Comparison of ENCODE assay signal across 18 cellular contexts in genomic region chr12:89230376-89231101, GRCh38.
DNase-seq lines count a peak whose midpoint lies in the region; ATAC-seq and TF ChIP-seq lines count a peak whose summit lies in the region.
"Had no signal": no experiment of that assay in that cellular context is flagged by ENCODE, and none has a peak within 500 bp of the region (broad histone marks: within the 10 kb centered on the region; RNA-seq: fewer than 3 reads in every experiment).

No MANE protein-coding gene starts in this region.

- no peak overlapping the region; the same call in 1 of the 2 replicates for H2AK5ac ChIP-seq in IMR-90 (ENCODE audit: low read depth, low read length)

- TF ChIP-seq POLR2A in IMR-90 (IDR thresholded peaks at IDR 0.05; ENCODE audit: low read depth, low read length), result no peak

- H2AK9ac ChIP-seq in IMR-90 (replicated peaks; ENCODE audit: low read depth, low read length, poor library complexity), result no peak overlapping the region

- dilution Hi-C loops in IMR-90 (cut with HindIII; ENCODE audit: low sequenced_read_pairs, unreplicated experiment), result no loop called here

- H3K9me1 ChIP-seq in IMR-90 (ENCODE audit: insufficient read depth, low read length), result peaks cover 2% of the 10 kb centered on the region

- H4K20me1 ChIP-seq in IMR-90 (ENCODE audit: insufficient read depth, low read length), result no peaks in the 10 kb centered on the region
- no peaks in the 10 kb centered on the region for H4K20me1 ChIP-seq in PC-3 (ENCODE audit: low read length)

- TF ChIP-seq CTCF in IMR-90 (conservative IDR thresholded peaks at IDR 0.05; ENCODE audit: low read depth, low read length), result no peak
- no peak for TF ChIP-seq CTCF in VCaP (conservative IDR thresholded peaks at IDR 0.05)
- TF ChIP-seq CTCF in PC-3 (conservative IDR thresholded peaks at IDR 0.05; ENCODE audit: low read depth, low read length), result no peak

- H3K23ac ChIP-seq in IMR-90 (ENCODE audit: low read depth, low read length), result no peak overlapping the region

- H3K27me3 ChIP-seq in IMR-90 (ENCODE audit: control insufficient read depth, insufficient read depth, low read length), result no peaks in the 10 kb centered on the region
- no peaks in the 10 kb centered on the region for H3K27me3 ChIP-seq in PC-3 (ENCODE audit: low read length)
- H3K27me3 ChIP-seq: ascending aorta, sigmoid colon had no signal

- no peak overlapping the region for H3K14ac ChIP-seq in IMR-90 (replicated peaks; ENCODE audit: low read depth, low read length)

- CTCF ChIA-PET in IMR-90 (lab: Yijun Ruan, JAX), result interaction anchor here (1.3 kb wide), 1 partner anchor 14 kb away, joined by 4 read pairs; no protein-coding TSS in a partner anchor
- CTCF ChIA-PET in PC-3 (lab: Charles Lee), result no interaction called here

- H3K56ac ChIP-seq in IMR-90 (ENCODE audit: extremely low read depth, insufficient read depth, low read length), result no peak overlapping the region

- H3K79me2 ChIP-seq in PC-3 (ENCODE audit: low read length), result no peaks in the 10 kb centered on the region

- H4K91ac ChIP-seq in IMR-90 (ENCODE audit: insufficient read depth, low read depth, low read length), result no peak overlapping the region

- H3K4me3 ChIP-seq in IMR-90 (ENCODE audit: insufficient read depth, low read depth, low read length) (no peak overlapping the region), PC-3 (ENCODE audit: low read length) (no peak overlapping the region)
- H3K4me3 ChIP-seq: ascending aorta, sigmoid colon had no signal

- no peak overlapping the region for H2BK20ac ChIP-seq in IMR-90 (ENCODE audit: low read depth, low read length)

- H3K4me2 ChIP-seq in IMR-90 (ENCODE audit: low read depth, low read length) (no peak overlapping the region), PC-3 (ENCODE audit: low read length) (no peak overlapping the region)

- no peaks in the 10 kb centered on the region for H3K9me3 ChIP-seq in IMR-90 (ENCODE audit: control insufficient read depth, insufficient read depth, low read length)
- no peaks in the 10 kb centered on the region for H3K9me3 ChIP-seq in PC-3 (ENCODE audit: low read length)
- H3K9me3 ChIP-seq: ascending aorta had no signal

- no peak overlapping the region for H3K18ac ChIP-seq in IMR-90 (ENCODE audit: low read depth, low read length)

- H3K27ac ChIP-seq in IMR-90 (ENCODE audit: insufficient read depth, low read length), result no peak overlapping the region
- peak overlapping the region; percentile 47 for H3K27ac ChIP-seq in VCaP
- H3K27ac ChIP-seq in PC-3 (ENCODE audit: low read length), result no peak overlapping the region
- H3K27ac ChIP-seq: ascending aorta, sigmoid colon had no signal

- intact Hi-C loops in IMR-90 (cut with micrococcal nuclease) (no loop called here), sciatic nerve (cut with DNase I) (no loop called here), PC-3 (cut with micrococcal nuclease) (no loop called here)

- BruUV-seq in IMR-90 (replicated peaks; lab: Mats Ljungman, UMichigan) (no TSS peak), PC-3 (replicated peaks; lab: Mats Ljungman, UMichigan) (no TSS peak)

- H3K4ac ChIP-seq in IMR-90 (ENCODE audit: low read depth, low read length), result no peak overlapping the region

- H4K8ac ChIP-seq in IMR-90 (ENCODE audit: low read depth in 2 of 2, low read length in 2 of 2), result no peak overlapping the region

- H2AFZ ChIP-seq in IMR-90 (replicated peaks; ENCODE audit: low read length, poor library complexity), result no peak overlapping the region
- no peak overlapping the region for H2AFZ ChIP-seq in PC-3 (ENCODE audit: low read length)

- no peaks in the 10 kb centered on the region for H3K9me2 ChIP-seq in PC-3 (replicated peaks; ENCODE audit: low read length)

- H4K5ac ChIP-seq in IMR-90 (ENCODE audit: low read depth, low read length), result peak overlapping the region; percentile 68; the same call in 1 of the 2 replicates

- POLR2A ChIA-PET in IMR-90 (lab: Charles Lee; ENCODE audit: unreplicated experiment), result interaction anchor here (0.7 kb wide), 1 partner anchor 13 kb away, joined by 3 read pairs; no protein-coding TSS in a partner anchor
- POLR2A ChIA-PET in PC-3 (lab: Charles Lee; ENCODE audit: unreplicated experiment), result no interaction called here

- no peak overlapping the region for H2BK15ac ChIP-seq in IMR-90 (ENCODE audit: low read depth, low read length)

- no peak overlapping the region for H3K9ac ChIP-seq in IMR-90 (ENCODE audit: low read depth, low read length)
- no peak overlapping the region for H3K9ac ChIP-seq in PC-3 (ENCODE audit: low read length)

- H3K36me3 ChIP-seq in IMR-90 (ENCODE audit: control insufficient read depth, insufficient read depth, low read length) (no peaks in the 10 kb centered on the region), PC-3 (ENCODE audit: low read depth, low read length) (no peaks in the 10 kb centered on the region)
- H3K36me3 ChIP-seq: ascending aorta, sigmoid colon had no signal

- peak; percentile 10; the same call in 1 of the 2 replicates for ATAC-seq in IMR-90 (ENCODE audit: low read depth)
- peak; percentile 26 for ATAC-seq in sciatic nerve
- no peak for ATAC-seq in activated CD4-positive, CD25-positive, alpha-beta regulatory T cell treated with anti-CD3 and anti-CD28 coated beads, Interleukin-2, amount 50 U/mL, for 24 hours
- ATAC-seq in PC-3, result no peak
- ATAC-seq: activated CD8-positive, alpha-beta memory T cell treated with anti-CD3 and anti-CD28 coated beads, Interleukin-2, amount 10 ng/mL, durations not matched to agents 7 days and 5 days had no signal

- H2BK5ac ChIP-seq in IMR-90 (ENCODE audit: low read depth, low read length, poor library complexity, severe bottlenecking), result no peak overlapping the region

- H3F3A ChIP-seq in PC-3 (ENCODE audit: low read length, unreplicated experiment), result no peaks in the 10 kb centered on the region

- no peak for TF ChIP-seq RAD21 in IMR-90 (IDR thresholded peaks at IDR 0.05; ENCODE audit: low read length)

- H2BK120ac ChIP-seq in IMR-90 (ENCODE audit: low read depth, low read length), result no peak overlapping the region

- H3K79me1 ChIP-seq in IMR-90 (ENCODE audit: low read depth in 1 of 2, low read length in 2 of 2), result no peaks in the 10 kb centered on the region

- in situ Hi-C loops in IMR-90 (cut with MboI; ENCODE audit: low sequenced_read_pairs), result no loop called here

- H3K4me1 ChIP-seq in IMR-90 (ENCODE audit: control insufficient read depth, insufficient read depth, low read length), result peaks cover 2% of the 10 kb centered on the region; the same call in 1 of the 2 replicates
- peaks cover 28% of the 10 kb centered on the region for H3K4me1 ChIP-seq in PC-3 (ENCODE audit: insufficient read depth, low read length)
- H3K4me1 ChIP-seq: sigmoid colon had no signal

- DNase-seq in IMR-90 (no peak), fibroblast of peridontal ligament (ENCODE audit: extremely low read depth) (peak; percentile 52), sciatic nerve (ENCODE audit: low spot score) (no peak), T-helper 1 cell (no peak), PC-3 (no peak)
- DNase-seq: activated CD4-positive, alpha-beta T cell treated with anti-CD3 and anti-CD28 coated beads for 4 hours; activated CD8-positive, alpha-beta memory T cell treated with anti-CD3 and anti-CD28 coated beads, Interleukin-2, amount 10 ng/mL, durations not matched to agents 7 days and 5 days; CD4-positive, alpha-beta T cell; H9; KBM-7; NCI-H1092; NCI-H187 treated with DMSO at 0.1 percent for 48 hours; NCI-H2227 treated with DMSO at 0.1 percent for 48 hours; posterior cingulate gyrus; sigmoid colon had no signal

TF ChIP-seq in IMR-90, 13 proteins besides CTCF, POLR2A, EP300 and RAD21:
- TF ChIP-seq MAFK (IDR thresholded peaks at IDR 0.05; ENCODE audit: low read depth, low read length), result no peak
- TF ChIP-seq MAZ (IDR thresholded peaks at IDR 0.05; ENCODE audit: borderline replicate concordance, low read depth, low read length), result no peak
- no peak for TF ChIP-seq CHD1 (IDR thresholded peaks at IDR 0.05; ENCODE audit: low read depth, low read length)
- no peak for TF ChIP-seq USF2 (IDR thresholded peaks at IDR 0.05; ENCODE audit: low read depth, low read length)
- no peak for TF ChIP-seq BHLHE40 (IDR thresholded peaks at IDR 0.05; ENCODE audit: low read depth, low read length)
- no peak for TF ChIP-seq CEBPB (IDR thresholded peaks at IDR 0.05; ENCODE audit: low read depth, low read length)
- no peak for TF ChIP-seq FOS (IDR thresholded peaks at IDR 0.05; ENCODE audit: low read depth, low read length)
- no peak for TF ChIP-seq RCOR1 (IDR thresholded peaks at IDR 0.05; ENCODE audit: insufficient replicate concordance, low read length)

Comparison
In these comparisons a context has a peak if more than half of its experiments do, and no peak if none do; other contexts are left out.
1. ATAC-seq: peak in IMR-90 (single experiment) and sciatic nerve (single experiment); none in activated CD4-positive, CD25-positive, alpha-beta regulatory T cell treated with anti-CD3 and anti-CD28 coated beads, Interleukin-2, amount 50 U/mL, for 24 hours (0 of 2) and PC-3 (single experiment).